32 cellular contexts compared by ENCODE assay signal in genomic region chr10:13448216-13448615, GRCh38.
DNase-seq lines count a peak whose midpoint lies in the region; ATAC-seq and TF ChIP-seq lines count a peak whose summit lies in the region.
"Had no signal": no experiment of that assay in that cellular context is flagged by ENCODE, and none has a peak within 500 bp of the region (broad histone marks: within the 10 kb centered on the region; RNA-seq: fewer than 3 reads in every experiment).

No MANE protein-coding gene starts in this region.

- no peak overlapping the region for H2AK5ac ChIP-seq in mesenchymal stem cell (ENCODE audit: low read length, severe bottlenecking)

- H3K18ac ChIP-seq in mesenchymal stem cell (ENCODE audit: low read depth in 1 of 2, low read length in 2 of 2): no peak overlapping the region

- H2AFZ ChIP-seq in mesenchymal stem cell (ENCODE audit: low read depth, low read length): no peak overlapping the region
- H2AFZ ChIP-seq: hepatocyte had no signal

- peak overlapping the region; percentile 12 for H4K8ac ChIP-seq in mesenchymal stem cell (ENCODE audit: low read length)

- peak overlapping the region; percentile 80 for H3K9ac ChIP-seq in mesenchymal stem cell (ENCODE audit: low read length)

- ATAC-seq in GM21786 (IDR thresholded peaks at IDR 0.05; ENCODE audit: unreplicated experiment) (no peak), GM21367 (IDR thresholded peaks at IDR 0.05; ENCODE audit: unreplicated experiment) (no peak)
- ATAC-seq: A549; activated T-helper 17 cell treated with anti-CD3 and anti-CD28 coated beads, Interleukin-2, amount 50 U/mL, for 72 hours; CD8-positive, alpha-beta T cell; K562; left colon; Panc1; stimulated activated naive CD8-positive, alpha-beta T cell treated with anti-CD3 and anti-CD28 coated beads, Interleukin-15, Interleukin-2, amounts not matched to agents 100 U/mL and 50 U/mL, for 24 hours; T-cell had no signal

- H2BK120ac ChIP-seq in mesenchymal stem cell (ENCODE audit: low read depth, low read length): no peak overlapping the region

- no peak overlapping the region for H4K91ac ChIP-seq in mesenchymal stem cell (ENCODE audit: low read length)

- no peak overlapping the region for H2BK15ac ChIP-seq in mesenchymal stem cell (ENCODE audit: low read depth, poor library complexity, severe bottlenecking)

- H3K79me1 ChIP-seq in mesenchymal stem cell (replicated peaks; ENCODE audit: low read length, poor library complexity, severe bottlenecking): no peaks in the 10 kb centered on the region

- H3K36me3 ChIP-seq in mesenchymal stem cell (ENCODE audit: control insufficient read depth in 1 of 2, insufficient read depth in 2 of 2, low read depth in 1 of 2, low read length in 2 of 2): peaks cover 7 to 9% of the 10 kb centered on the region in 2 experiments
- H3K36me3 ChIP-seq: neutrophil, SJSA1 had no signal

- H3K9me3 ChIP-seq in mesenchymal stem cell (ENCODE audit: control insufficient read depth, low read length): no peaks in the 10 kb centered on the region
- H3K9me3 ChIP-seq: A549, HAP-1, neutrophil, SJSA1, thoracic aorta, vagina had no signal

- no peaks in the 10 kb centered on the region for H3K27me3 ChIP-seq in mesenchymal stem cell (ENCODE audit: control insufficient read depth in 1 of 2, insufficient read depth in 1 of 2, low read length in 2 of 2)
- H3K27me3 ChIP-seq: hepatocyte, neutrophil, SJSA1, vagina had no signal

- H3K4me1 ChIP-seq in mesenchymal stem cell (ENCODE audit: control insufficient read depth, insufficient read depth, low read depth, low read length): no peaks in the 10 kb centered on the region
- H3K4me1 ChIP-seq: HAP-1, SJSA1, vagina had no signal

- H3K4me2 ChIP-seq in mesenchymal stem cell (ENCODE audit: low read length, poor library complexity, severe bottlenecking): no peak overlapping the region
- H3K4me2 ChIP-seq: A549, hepatocyte had no signal

- 93% methylated on average over 7 of the region's 8 CpGs for WGBS in mesenchymal stem cell

- H3K27ac ChIP-seq in mesenchymal stem cell (ENCODE audit: low read length, poor library complexity, severe bottlenecking): no peak overlapping the region
- H3K27ac ChIP-seq: A549, epithelial cell of prostate, hepatocyte, neutrophil, SJSA1, thoracic aorta, vagina had no signal

- no peak overlapping the region for H3K23ac ChIP-seq in mesenchymal stem cell (ENCODE audit: low read length in 2 of 2)

- H3K4ac ChIP-seq in mesenchymal stem cell (ENCODE audit: low read depth in 1 of 2, low read length in 2 of 2): no peak overlapping the region

- no peak overlapping the region for H2BK5ac ChIP-seq in mesenchymal stem cell (ENCODE audit: low read depth, low read length, poor library complexity, severe bottlenecking)

- no peak overlapping the region for H3K14ac ChIP-seq in mesenchymal stem cell (ENCODE audit: low read length in 2 of 2)

- TF ChIP-seq CTCF in cardiac fibroblast (IDR thresholded peaks at IDR 0.05; ENCODE audit: low read depth, low read length): no peak

- H2BK12ac ChIP-seq in mesenchymal stem cell (ENCODE audit: low read length in 2 of 2): no peak overlapping the region

- H3K4me3 ChIP-seq in cardiac fibroblast (replicated peaks in 1 of 2; ENCODE audit: low read depth in 2 of 2, low read length in 2 of 2) (no peak overlapping the region), mesenchymal stem cell (ENCODE audit: insufficient read depth in 1 of 2, low read depth in 1 of 2, low read length in 2 of 2) (no peak overlapping the region)
- H3K4me3 ChIP-seq: A549, HAP-1, hepatocyte, K562, SJSA1, thoracic aorta, vagina had no signal

- DNase-seq in AG20443 (ENCODE audit: low spot score) (peak; percentile 69), RKO (ENCODE audit: low spot score) (peak; percentile 33), cardiac fibroblast (ENCODE audit: low read depth in 2 of 2) (peak; percentile 31 to 70), mesenchymal stem cell (no peak), T1000 (lab: John Stamatoyannopoulos, UW) (no peak), T-helper 2 cell (no peak)
- DNase-seq: activated CD4-positive, alpha-beta memory T cell treated with anti-CD3 and anti-CD28 coated beads for 36 hours; activated CD4-positive, CD25-positive, alpha-beta regulatory T cell treated with anti-CD3 and anti-CD28 coated beads, Interleukin-2, amount 50 U/mL, for 72 hours; activated CD8-positive, alpha-beta memory T cell treated with anti-CD3 and anti-CD28 coated beads, Interleukin-2, amount 50 U/mL, for 48 hours; aorta; CD8-positive, alpha-beta T cell; DMS 273 treated with DMSO at 0.1 percent for 48 hours; left colon; NCI-H1105 treated with DMSO at 0.1 percent for 48 hours; NCI-H2029; NCI-H2227 treated with DMSO at 0.1 percent for 48 hours; NCI-H526 treated with DMSO at 0.1 percent for 48 hours; stimulated activated naive CD8-positive, alpha-beta T cell treated with anti-CD3 and anti-CD28 coated beads, Interleukin-15, Interleukin-2, amounts not matched to agents 100 U/mL and 50 U/mL, for 24 hours; T-cell had no signal

Comparison
In these comparisons a context has a peak if more than half of its experiments do, and no peak if none do; other contexts are left out.
1. DNase-seq: peak in AG20443 (single experiment), RKO (single experiment) and cardiac fibroblast (2 of 2); none in mesenchymal stem cell (single experiment), T1000 (single experiment) and T-helper 2 cell (0 of 5).